Comparison of ENCODE assay signal across 22 cellular contexts in the genomic region with DNA sequence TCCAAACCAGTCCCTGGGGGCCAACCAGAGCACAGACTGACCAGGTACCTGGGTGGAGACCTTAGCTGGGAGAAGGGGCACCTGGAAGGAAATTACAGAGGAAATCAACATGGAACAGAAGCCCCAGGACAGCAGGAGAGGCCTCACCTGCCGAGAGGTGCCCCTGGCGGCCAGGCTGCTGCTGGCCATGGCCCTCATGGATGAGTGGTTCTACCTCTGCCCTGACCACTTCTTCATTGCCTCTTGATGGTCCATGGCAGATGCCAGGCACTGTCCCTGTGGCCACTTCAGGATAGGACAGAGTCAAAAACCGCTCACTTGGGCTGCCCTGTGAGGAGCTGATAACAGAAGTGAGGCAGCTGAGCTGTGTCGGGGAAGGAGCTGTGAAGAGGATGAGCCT.
DNase-seq lines count a peak whose midpoint lies in the region; ATAC-seq, FAIRE-seq and TF ChIP-seq lines count a peak whose summit lies in the region.
"Had no signal": no experiment of that assay in that cellular context is flagged by ENCODE, and none has a peak within 500 bp of the region (broad histone marks: within the 10 kb centered on the region; RNA-seq: fewer than 3 reads in every experiment).

No MANE protein-coding gene starts in this region.

- CTCF ChIA-PET in A549 (lab: Yijun Ruan, JAX): interaction anchor here (1.1 to 2.4 kb wide), 2 partner anchors 11 to 127 kb away, joined by 3 to 11 read pairs; no protein-coding TSS in a partner anchor

- peak overlapping the region; percentile 61 for H3K27ac Mint-ChIP-seq in dendritic cell treated with granulocyte-macrophage colony-stimulating factor and Interleukin-4, amounts not matched to agents 40 ng/mL and 50 ng/mL, for 4 days
- H3K27ac Mint-ChIP-seq in nephron progenitor cell: peak overlapping the region; percentile 44
- H3K27ac Mint-ChIP-seq: CD4-positive, CD25-positive, alpha-beta regulatory T cell had no signal

- no peak overlapping the region for H4K91ac ChIP-seq in trophoblast cell (ENCODE audit: low read depth, low read length)

- H2BK12ac ChIP-seq in trophoblast cell (ENCODE audit: low read length): no peak overlapping the region

- intact Hi-C loops in dendritic cell treated with granulocyte-macrophage colony-stimulating factor and Interleukin-4, amounts not matched to agents 40 ng/mL and 50 ng/mL, for 4 days (cut with micrococcal nuclease): loop anchor here (5.0 kb wide), 1 partner anchor 75 kb away; a partner anchor contains a TSS
- intact Hi-C loops in thyroid gland (cut with DNase I) (no loop called here), ascending aorta (cut with DNase I) (no loop called here)

- no peak overlapping the region for H4K12ac ChIP-seq in trophoblast cell (ENCODE audit: low read depth, low read length)

- no peak overlapping the region for H3K23ac ChIP-seq in trophoblast cell (ENCODE audit: low read length)

- H3K4me1 ChIP-seq in A549 (no peaks in the 10 kb centered on the region), trophoblast cell (ENCODE audit: control insufficient read depth in 1 of 2, insufficient read depth in 2 of 2, low read length in 2 of 2) (no peaks in the 10 kb centered on the region), thyroid gland (no peaks in the 10 kb centered on the region), ascending aorta (no peaks in the 10 kb centered on the region)
- H3K4me1 ChIP-seq: BE2C, BLaER1 had no signal

- TF ChIP-seq RAD21 in A549 (conservative IDR thresholded peaks at IDR 0.05 in 1 of 2, IDR thresholded peaks at IDR 0.05 in 1 of 2): no peak

- H2BK120ac ChIP-seq in trophoblast cell (ENCODE audit: insufficient read depth, low read length, poor library complexity): no peak overlapping the region

- H3K4me2 ChIP-seq in A549 (no peak overlapping the region), trophoblast cell (ENCODE audit: low read length) (no peak overlapping the region)
- H3K4me2 ChIP-seq: BLaER1 had no signal

- peak; percentile 35 to 50; a peak in 3 of 6 replicates for ATAC-seq in A549

- H3K27me3 ChIP-seq in trophoblast cell (ENCODE audit: insufficient read depth, low read length) (no peaks in the 10 kb centered on the region), thyroid gland (no peaks in the 10 kb centered on the region), ascending aorta (no peaks in the 10 kb centered on the region)
- H3K27me3 ChIP-seq: BE2C, BLaER1 had no signal

- no peak overlapping the region for H3K4me3 Mint-ChIP-seq in dendritic cell treated with granulocyte-macrophage colony-stimulating factor and Interleukin-4, amounts not matched to agents 40 ng/mL and 50 ng/mL, for 4 days
- H3K4me3 Mint-ChIP-seq in nephron progenitor cell: no peak overlapping the region
- H3K4me3 Mint-ChIP-seq: CD14-positive monocyte; CD4-positive, CD25-positive, alpha-beta regulatory T cell; CD8-positive, alpha-beta memory T cell had no signal

- H3K36me3 ChIP-seq in trophoblast cell (ENCODE audit: control insufficient read depth in 1 of 2, insufficient read depth in 2 of 2, low read length in 2 of 2) (no peaks in the 10 kb centered on the region), thyroid gland (no peaks in the 10 kb centered on the region), ascending aorta (no peaks in the 10 kb centered on the region)
- H3K36me3 ChIP-seq: BE2C, BLaER1 had no signal

- H3K9me3 ChIP-seq in A549 (peaks cover 7% of the 10 kb centered on the region; the same call in 1 of the 3 replicates), trophoblast cell (ENCODE audit: insufficient read depth, low read depth, low read length) (peaks cover 4% of the 10 kb centered on the region), thyroid gland (no peaks in the 10 kb centered on the region), ascending aorta (peaks cover 0 to 7% of the 10 kb centered on the region in 2 donors)

- peaks cover 46% of the 10 kb centered on the region for H3K4me1 Mint-ChIP-seq in dendritic cell treated with granulocyte-macrophage colony-stimulating factor and Interleukin-4, amounts not matched to agents 40 ng/mL and 50 ng/mL, for 4 days (ENCODE audit: low read depth)
- no peaks in the 10 kb centered on the region for H3K4me1 Mint-ChIP-seq in nephron progenitor cell
- H3K4me1 Mint-ChIP-seq: CD8-positive, alpha-beta memory T cell had no signal

- H3K27ac ChIP-seq in A549 (no peak overlapping the region), trophoblast cell (ENCODE audit: low read depth, low read length) (no peak overlapping the region), thyroid gland (no peak overlapping the region), ascending aorta (no peak overlapping the region)
- H3K27ac ChIP-seq: 22Rv1, BLaER1 had no signal

- no peak overlapping the region for H2BK5ac ChIP-seq in trophoblast cell (ENCODE audit: low read depth, low read length, poor library complexity)

- peaks cover 30% of the 10 kb centered on the region for H3K36me3 Mint-ChIP-seq in dendritic cell treated with granulocyte-macrophage colony-stimulating factor and Interleukin-4, amounts not matched to agents 40 ng/mL and 50 ng/mL, for 4 days (ENCODE audit: low read depth)
- H3K36me3 Mint-ChIP-seq in nephron progenitor cell (ENCODE audit: low read depth): no peaks in the 10 kb centered on the region
- H3K36me3 Mint-ChIP-seq: CD4-positive, CD25-positive, alpha-beta regulatory T cell had no signal

- H3K79me1 ChIP-seq in trophoblast cell (ENCODE audit: low read length): no peaks in the 10 kb centered on the region

- no peak overlapping the region for H4K8ac ChIP-seq in trophoblast cell (ENCODE audit: low read depth, low read length)

- TF ChIP-seq CTCF in A549 (IDR thresholded peaks at IDR 0.05) (no peak), nephron progenitor cell (IDR thresholded peaks at IDR 0.05) (no peak), thyroid gland (IDR thresholded peaks at IDR 0.05) (no peak), ascending aorta (IDR thresholded peaks at IDR 0.05) (no peak)

- peaks cover 32% of the 10 kb centered on the region for H3K9me3 Mint-ChIP-seq in dendritic cell treated with granulocyte-macrophage colony-stimulating factor and Interleukin-4, amounts not matched to agents 40 ng/mL and 50 ng/mL, for 4 days
- peaks cover 17% of the 10 kb centered on the region for H3K9me3 Mint-ChIP-seq in nephron progenitor cell

- TF ChIP-seq EP300 in A549 (IDR thresholded peaks at IDR 0.05): no peak

- H3K9ac ChIP-seq in trophoblast cell (ENCODE audit: low read length): peak overlapping the region; percentile 48
- H3K9ac ChIP-seq: BLaER1 had no signal

- POLR2A ChIA-PET in A549 (lab: Yijun Ruan, JAX): no interaction called here

- H3K14ac ChIP-seq in trophoblast cell (ENCODE audit: low read length): no peak overlapping the region

- WGBS in A549 (ENCODE audit: missing lambda C conversion rate): 17% methylated on average over 4 of the region's 4 CpGs
- WGBS in trophoblast cell (ENCODE audit: extremely low coverage, insufficient coverage, insufficient read length): no CpG with 5 or more reads among the region's 4 CpGs
- WGBS in thyroid gland, 2 donors: 86 to 88% methylated on average over 4 of the region's 4 CpGs

- H3K18ac ChIP-seq in trophoblast cell (ENCODE audit: low read length): no peak overlapping the region

- no peak for FAIRE-seq in A549 (lab: Jason Lieb, UNC)
- FAIRE-seq: G401.6, GM19239 had no signal

- no peak overlapping the region for H3K4ac ChIP-seq in trophoblast cell (ENCODE audit: low read depth, low read length)

- H3K4me3 ChIP-seq in A549 (no peak overlapping the region), trophoblast cell (ENCODE audit: low read depth, low read length) (peak overlapping the region; percentile 1), thyroid gland (replicated peaks in 1 of 3) (no peak overlapping the region), ascending aorta (no peak overlapping the region)
- H3K4me3 ChIP-seq: BLaER1 had no signal

- no peak for TF ChIP-seq POLR2A in A549 (IDR thresholded peaks at IDR 0.05; ENCODE audit: low read length)
- TF ChIP-seq POLR2A in thyroid gland (IDR thresholded peaks at IDR 0.05): no peak

- H2AFZ ChIP-seq in trophoblast cell (ENCODE audit: insufficient read depth, low read length, poor library complexity): no peak overlapping the region

- DNase-seq in A549 (ENCODE audit: low read depth in 1 of 2, low spot score in 1 of 2) (no peak), nephron progenitor cell (no peak), trophoblast cell (no peak), thyroid gland (no peak), NCI-H2171 (lab: John Stamatoyannopoulos, UW) (no peak), NCI-H82 (lab: John Stamatoyannopoulos, UW) (no peak), ascending aorta (ENCODE audit: low spot score in 2 of 2) (no peak)
- DNase-seq: ACHN; BE2C; C1 segment of cervical spinal cord; CD4-positive, alpha-beta memory T cell; CD4-positive, CD25-positive, alpha-beta regulatory T cell; CD8-positive, alpha-beta memory T cell; COR-L47; DMS79 treated with DMSO at 0.1 percent for 48 hours; GF-D8 had no signal

- H3K27me3 Mint-ChIP-seq in dendritic cell treated with granulocyte-macrophage colony-stimulating factor and Interleukin-4, amounts not matched to agents 40 ng/mL and 50 ng/mL, for 4 days: peaks cover 3% of the 10 kb centered on the region
- H3K27me3 Mint-ChIP-seq in nephron progenitor cell (ENCODE audit: low read depth, poor library complexity): peaks cover 4% of the 10 kb centered on the region

- H2AK5ac ChIP-seq in trophoblast cell (ENCODE audit: low read length): no peak overlapping the region

- no peaks in the 10 kb centered on the region for H3K79me2 ChIP-seq in trophoblast cell (ENCODE audit: control insufficient read depth, insufficient read depth, low read length, poor library complexity)

TF ChIP-seq in A549, 52 proteins besides CTCF, POLR2A, EP300 and RAD21 (continues in another document):
- TF ChIP-seq RNF2 (IDR thresholded peaks at IDR 0.05; ENCODE audit: borderline replicate concordance, low read depth): no peak
- TF ChIP-seq, protein P1, sequence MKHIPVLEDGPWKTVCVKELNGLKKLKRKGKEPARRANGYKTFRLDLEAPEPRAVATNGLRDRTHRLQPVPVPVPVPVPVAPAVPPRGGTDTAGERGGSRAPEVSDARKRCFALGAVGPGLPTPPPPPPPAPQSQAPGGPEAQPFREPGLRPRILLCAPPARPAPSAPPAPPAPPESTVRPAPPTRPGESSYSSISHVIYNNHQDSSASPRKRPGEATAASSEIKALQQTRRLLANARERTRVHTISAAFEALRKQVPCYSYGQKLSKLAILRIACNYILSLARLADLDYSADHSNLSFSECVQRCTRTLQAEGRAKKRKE (CRISPR knock-in tag; IDR thresholded peaks at IDR 0.05; ENCODE audit: low read depth): no peak
- no peak for TF ChIP-seq CHD2 (IDR thresholded peaks at IDR 0.05; ENCODE audit: low read length, partially characterized antibody)
- TF ChIP-seq NR3C1 (IDR thresholded peaks at IDR 0.05): no peak
- no peak for TF ChIP-seq ZSCAN20 (CRISPR knock-in tag; IDR thresholded peaks at IDR 0.05)
- TF ChIP-seq RARB (CRISPR knock-in tag; IDR thresholded peaks at IDR 0.05): no peak
- TF ChIP-seq HOXB5 (CRISPR knock-in tag; IDR thresholded peaks at IDR 0.05): no peak
- TF ChIP-seq NFE2L2 (conservative IDR thresholded peaks at IDR 0.05; ENCODE audit: low read length): no peak
- TF ChIP-seq EHF (CRISPR knock-in tag; IDR thresholded peaks at IDR 0.05): no peak
- no peak for TF ChIP-seq SMC3 (IDR thresholded peaks at IDR 0.05)
- TF ChIP-seq ZC3H11A (IDR thresholded peaks at IDR 0.05): no peak
- no peak for TF ChIP-seq PHF8 (IDR thresholded peaks at IDR 0.05; ENCODE audit: borderline replicate concordance, low read depth)
